8 cellular contexts compared by ENCODE assay signal in the genomic region with DNA sequence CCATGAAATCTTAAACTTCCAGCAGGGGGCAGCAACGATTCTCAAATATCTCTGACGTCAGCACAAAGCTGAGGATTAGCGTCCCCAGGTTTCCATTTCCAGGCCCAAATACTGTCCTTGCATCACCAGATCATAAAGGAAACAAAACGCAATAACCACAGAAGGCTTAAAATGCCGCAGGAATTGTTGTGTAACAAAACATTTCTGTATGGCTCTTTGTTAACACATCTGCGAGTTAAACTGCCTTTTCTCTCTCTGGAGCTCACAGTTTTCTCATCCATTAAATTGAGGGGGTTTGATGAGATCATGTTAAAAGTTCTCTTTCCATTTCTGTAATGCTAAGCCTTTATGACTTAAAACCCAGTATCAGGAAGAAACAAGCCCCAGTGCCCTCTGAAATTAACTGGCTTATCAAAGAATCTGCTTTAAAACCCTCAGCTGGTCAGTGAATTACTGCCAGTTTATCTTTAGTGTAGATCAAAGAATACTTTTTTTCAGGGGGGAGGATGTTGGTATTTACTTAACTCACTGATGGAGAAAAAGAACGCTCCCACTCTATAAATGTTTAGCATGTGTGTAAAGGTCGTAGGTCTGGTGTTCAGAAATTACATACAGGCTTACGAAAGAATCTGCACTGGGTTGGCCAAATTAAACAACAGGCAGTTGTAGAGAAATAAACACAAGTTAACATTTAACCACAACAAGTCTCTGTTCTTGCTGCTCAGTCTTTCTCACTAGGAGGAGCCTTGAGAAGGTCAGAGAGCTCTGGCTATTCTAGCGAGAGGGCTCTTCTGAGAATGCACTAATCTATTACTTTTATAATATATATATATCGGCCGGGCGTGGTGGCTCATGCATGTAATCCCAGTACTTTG. TPM values are rescaled to one million over a fixed set of nuclear protein-coding genes. Genes with fewer than 3 reads are reported as not detected.
DNase-seq lines count a peak whose midpoint lies in the region; ATAC-seq, FAIRE-seq and TF ChIP-seq lines count a peak whose summit lies in the region.

No MANE protein-coding gene starts in this region.

- ATAC-seq in HG03175 (IDR thresholded peaks at IDR 0.05; ENCODE audit: unreplicated experiment) (peak; percentile 59), HG02973 (IDR thresholded peaks at IDR 0.05; ENCODE audit: unreplicated experiment) (no peak)

- peak overlapping the region; percentile 7 for H3K27ac Mint-ChIP-seq in activated CD4-positive, alpha-beta memory T cell treated with anti-CD3 and anti-CD28 coated beads, Interleukin-2, amount 10 ng/mL, durations not matched to agents 7 days and 5 days

- no peak overlapping the region for H2BK5ac ChIP-seq in mesendoderm (ENCODE audit: low read length)

- peak overlapping the region; percentile 65 for H4K8ac ChIP-seq in mesendoderm (ENCODE audit: low read depth, low read length)

- POLR2A ChIA-PET in activated CD4-positive, alpha-beta memory T cell treated with anti-CD3 and anti-CD28 coated beads, Interleukin-2, amount 10 ng/mL, durations not matched to agents 7 days and 5 days (lab: Charles Lee): interaction anchor here (0.6 to 2.2 kb wide), 7 partner anchors 10 to 1530 kb away, joined by 3 to 16 read pairs (median 6); a partner anchor contains a TSS

- no peak overlapping the region for H3K4me3 Mint-ChIP-seq in activated CD4-positive, alpha-beta memory T cell treated with anti-CD3 and anti-CD28 coated beads, Interleukin-2, amount 10 ng/mL, durations not matched to agents 7 days and 5 days

- WGBS in ectodermal cell, 2 experiments: 42 to 49% methylated on average over 9 to 10 of the region's 13 CpGs
- WGBS in mesendoderm (ENCODE audit: extremely low coverage, insufficient coverage, low lambda C conversion rate): no CpG with 5 or more reads among the region's 13 CpGs

- CTCF ChIA-PET in activated CD4-positive, alpha-beta memory T cell treated with anti-CD3 and anti-CD28 coated beads, Interleukin-2, amount 10 ng/mL, durations not matched to agents 7 days and 5 days (lab: Charles Lee): interaction anchor here (0.6 to 3.1 kb wide), 40 partner anchors 8 to 534 kb away, joined by 3 to 39 read pairs (median 4); a partner anchor contains a TSS

- peak overlapping the region; percentile 74 for H2BK15ac ChIP-seq in mesendoderm (replicated peaks; ENCODE audit: low read depth)

- no peaks in the 10 kb centered on the region for H3K9me3 Mint-ChIP-seq in activated CD4-positive, alpha-beta memory T cell treated with anti-CD3 and anti-CD28 coated beads, Interleukin-2, amount 10 ng/mL, durations not matched to agents 7 days and 5 days

- no peaks in the 10 kb centered on the region for H3K9me3 ChIP-seq in ectodermal cell (ENCODE audit: control insufficient read depth, low read length)

- H3K4me3 ChIP-seq in ectodermal cell (ENCODE audit: insufficient read depth, low read depth, low read length) (no peak overlapping the region), mesendoderm (ENCODE audit: low read length) (no peak overlapping the region)

- no peak for DNase-seq in D721Med (ENCODE audit: insufficient read length, low spot score)
- DNase-seq in NCI-H774 (lab: John Stamatoyannopoulos, UW): peak; percentile 37
- DNase-seq in activated CD4-positive, alpha-beta memory T cell treated with anti-CD3 and anti-CD28 coated beads, Interleukin-2, amount 10 ng/mL, durations not matched to agents 7 days and 5 days: peak; percentile 69
- peak; percentile 81 for DNase-seq in mesendoderm
- DNase-seq in stimulated activated CD8-positive, alpha-beta memory T cell treated with anti-CD3 and anti-CD28 coated beads, Interleukin-12 subunit alpha, Interleukin-12 subunit beta, amount 100 ng/mL, for 4 hours (ENCODE audit: low read depth): peak; percentile 18

- H3K79me1 ChIP-seq in mesendoderm (ENCODE audit: low read length): no peaks in the 10 kb centered on the region

- peak overlapping the region; percentile 27 for H3K27ac ChIP-seq in ectodermal cell (ENCODE audit: insufficient read depth, low read depth, low read length, poor library complexity, severe bottlenecking)
- H3K27ac ChIP-seq in mesendoderm (ENCODE audit: low read depth, low read length): no peak overlapping the region

- H3K27me3 ChIP-seq in ectodermal cell (ENCODE audit: control insufficient read depth, insufficient read depth, low read length, poor library complexity, severe bottlenecking): peaks cover 4% of the 10 kb centered on the region
- no peaks in the 10 kb centered on the region for H3K27me3 ChIP-seq in mesendoderm (ENCODE audit: insufficient read depth, low read length, poor library complexity)

- H3K56ac ChIP-seq in mesendoderm (ENCODE audit: low read length): peak overlapping the region; percentile 56

- no peak overlapping the region for H2AK5ac ChIP-seq in mesendoderm (ENCODE audit: low read length)

- H3K27me3 Mint-ChIP-seq in activated CD4-positive, alpha-beta memory T cell treated with anti-CD3 and anti-CD28 coated beads, Interleukin-2, amount 10 ng/mL, durations not matched to agents 7 days and 5 days: peaks cover 15% of the 10 kb centered on the region

- H3K79me2 ChIP-seq in mesendoderm (ENCODE audit: control insufficient read depth, insufficient read depth, low read length): no peaks in the 10 kb centered on the region

- TF ChIP-seq CTCF in D721Med (IDR thresholded peaks at IDR 0.05; ENCODE audit: insufficient read depth, missing control alignments): peak; percentile 63

- no peak overlapping the region for H3K4me2 ChIP-seq in mesendoderm (ENCODE audit: low read length)

- no peak overlapping the region for H3K23ac ChIP-seq in mesendoderm (ENCODE audit: low read length)

- H3K36me3 Mint-ChIP-seq in activated CD4-positive, alpha-beta memory T cell treated with anti-CD3 and anti-CD28 coated beads, Interleukin-2, amount 10 ng/mL, durations not matched to agents 7 days and 5 days (ENCODE audit: low read depth): no peaks in the 10 kb centered on the region

- H3K4me1 Mint-ChIP-seq in activated CD4-positive, alpha-beta memory T cell treated with anti-CD3 and anti-CD28 coated beads, Interleukin-2, amount 10 ng/mL, durations not matched to agents 7 days and 5 days: peaks cover 14% of the 10 kb centered on the region

- H3K9ac ChIP-seq in mesendoderm (ENCODE audit: low read length): no peak overlapping the region

- no peak overlapping the region for H3K18ac ChIP-seq in mesendoderm (ENCODE audit: low read length)

- H3K36me3 ChIP-seq in ectodermal cell (ENCODE audit: control insufficient read depth, insufficient read depth, low read length): no peaks in the 10 kb centered on the region
- no peaks in the 10 kb centered on the region for H3K36me3 ChIP-seq in mesendoderm (ENCODE audit: control insufficient read depth, insufficient read depth, low read length)

- FAIRE-seq in D721Med (lab: Jason Lieb, UNC): no peak

- H3K4ac ChIP-seq in mesendoderm (ENCODE audit: low read depth, low read length): peak overlapping the region; percentile 16

- H3K4me1 ChIP-seq in ectodermal cell (ENCODE audit: control insufficient read depth, insufficient read depth, low read length) (peaks cover 4% of the 10 kb centered on the region), mesendoderm (ENCODE audit: control insufficient read depth, low read depth, low read length) (no peaks in the 10 kb centered on the region)

- peak overlapping the region; percentile 45 for H2BK120ac ChIP-seq in mesendoderm (ENCODE audit: low read depth, low read length)

- H4K5ac ChIP-seq in mesendoderm (ENCODE audit: low read length): no peak overlapping the region

RNA-seq across cellular contexts. Expression of a gene that starts 10.6 kb away (rescaled TPM):
- total RNA-seq in activated CD4-positive, alpha-beta memory T cell treated with anti-CD3 and anti-CD28 coated beads, Interleukin-2, amount 10 ng/mL, durations not matched to agents 7 days and 5 days: 10 to 100 TPM; 40.4 to 40.8 TPM
- polyA plus RNA-seq in ectodermal cell (2013, experiment 1 of 4): 48.0 TPM
- polyA plus RNA-seq in ectodermal cell (2013, experiment 2 of 4): 54.2 TPM
- 37.5 TPM for polyA plus RNA-seq in ectodermal cell (2013, experiment 3 of 4)
- polyA plus RNA-seq in ectodermal cell (2013, experiment 4 of 4): 44.5 TPM
- 32.0 TPM for polyA plus RNA-seq in mesendoderm (2013, experiment 1 of 2)
- 34.5 TPM for polyA plus RNA-seq in mesendoderm (2013, experiment 2 of 2)

RNA-seq across cellular contexts. Expression of a gene that starts 28.0 kb away (rescaled TPM):
- total RNA-seq in activated CD4-positive, alpha-beta memory T cell treated with anti-CD3 and anti-CD28 coated beads, Interleukin-2, amount 10 ng/mL, durations not matched to agents 7 days and 5 days: 100 to 1,000 TPM; 149 to 152 TPM
- 153 TPM for polyA plus RNA-seq in ectodermal cell (2013, experiment 1 of 4)
- polyA plus RNA-seq in ectodermal cell (2013, experiment 2 of 4): 152 TPM
- polyA plus RNA-seq in ectodermal cell (2013, experiment 3 of 4): 91.0 TPM
- polyA plus RNA-seq in ectodermal cell (2013, experiment 4 of 4): 94.8 TPM
- polyA plus RNA-seq in mesendoderm (2013, experiment 1 of 2): 222 TPM
- polyA plus RNA-seq in mesendoderm (2013, experiment 2 of 2): 223 TPM

RNA-seq across cellular contexts. Expression of a gene that starts 44.8 kb away (rescaled TPM):
- total RNA-seq in activated CD4-positive, alpha-beta memory T cell treated with anti-CD3 and anti-CD28 coated beads, Interleukin-2, amount 10 ng/mL, durations not matched to agents 7 days and 5 days: 1 to 10 TPM; 1.3 to 1.8 TPM
- polyA plus RNA-seq in ectodermal cell (2013, experiment 1 of 4): not detected
- not detected for polyA plus RNA-seq in ectodermal cell (2013, experiment 2 of 4)
- polyA plus RNA-seq in ectodermal cell (2013, experiment 3 of 4): not detected
- 0.28 TPM for polyA plus RNA-seq in ectodermal cell (2013, experiment 4 of 4)
- 0.06 TPM for polyA plus RNA-seq in mesendoderm (2013, experiment 1 of 2)
- polyA plus RNA-seq in mesendoderm (2013, experiment 2 of 2): 0.17 TPM

RNA-seq across cellular contexts. Expression of a gene that starts 56.9 kb away (rescaled TPM):
- 10 to 100 TPM; 36.0 to 36.7 TPM for total RNA-seq in activated CD4-positive, alpha-beta memory T cell treated with anti-CD3 and anti-CD28 coated beads, Interleukin-2, amount 10 ng/mL, durations not matched to agents 7 days and 5 days
- 27.7 TPM for polyA plus RNA-seq in ectodermal cell (2013, experiment 1 of 4)
- polyA plus RNA-seq in ectodermal cell (2013, experiment 2 of 4): 31.7 TPM
- polyA plus RNA-seq in ectodermal cell (2013, experiment 3 of 4): 27.2 TPM
- 30.2 TPM for polyA plus RNA-seq in ectodermal cell (2013, experiment 4 of 4)
- polyA plus RNA-seq in mesendoderm (2013, experiment 1 of 2): 74.2 TPM
- 74.5 TPM for polyA plus RNA-seq in mesendoderm (2013, experiment 2 of 2)

RNA-seq across cellular contexts. Expression of a gene that starts 57.1 kb away (rescaled TPM):
- total RNA-seq in activated CD4-positive, alpha-beta memory T cell treated with anti-CD3 and anti-CD28 coated beads, Interleukin-2, amount 10 ng/mL, durations not matched to agents 7 days and 5 days: 10 to 100 TPM; 30.6 to 30.7 TPM
- 46.5 TPM for polyA plus RNA-seq in ectodermal cell (2013, experiment 1 of 4)
- polyA plus RNA-seq in ectodermal cell (2013, experiment 2 of 4): 53.4 TPM
- polyA plus RNA-seq in ectodermal cell (2013, experiment 3 of 4): 39.8 TPM
- 44.5 TPM for polyA plus RNA-seq in ectodermal cell (2013, experiment 4 of 4)
- 28.2 TPM for polyA plus RNA-seq in mesendoderm (2013, experiment 1 of 2)
- 28.4 TPM for polyA plus RNA-seq in mesendoderm (2013, experiment 2 of 2)
